ENCODE assay signal across 20 cellular contexts in the genomic region with DNA sequence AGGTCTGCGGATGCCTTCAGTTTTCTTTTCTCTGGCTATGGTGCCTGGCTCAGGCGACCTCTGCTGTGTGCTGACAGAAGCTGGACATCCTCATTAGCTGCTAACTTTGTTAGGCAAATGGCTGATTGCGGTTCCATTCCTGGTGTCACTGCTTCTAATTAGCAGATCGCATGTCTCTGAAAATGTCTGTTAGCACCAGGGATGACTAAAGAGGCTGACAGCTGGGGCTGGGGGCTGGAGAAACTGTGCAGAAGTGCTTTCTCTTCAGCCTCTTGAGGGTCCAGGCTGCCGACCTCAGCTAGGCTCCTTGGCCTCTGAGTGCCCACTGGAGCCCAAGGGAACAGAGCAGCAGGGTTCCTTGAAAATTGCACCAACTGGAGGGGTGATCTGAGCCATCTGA.
"Had no signal": no experiment of that assay in that cellular context is flagged by ENCODE, and none has a peak within 500 bp of the region (broad histone marks: within the 10 kb centered on the region; RNA-seq: fewer than 3 reads in every experiment).

No MANE protein-coding gene starts in this region.

- H3K9me3 ChIP-seq: gastrocnemius medialis, right lobe of liver, tibial artery, upper lobe of left lung had no signal

- H3K36me3 Mint-ChIP-seq: stimulated activated effector memory CD8-positive, alpha-beta T cell treated with anti-CD3 and anti-CD28 coated beads, Interleukin-12 subunit alpha, Interleukin-12 subunit beta, amount 100 ng/mL, for 72 hours had no signal

- H3K27me3 Mint-ChIP-seq: naive thymus-derived CD4-positive, alpha-beta T cell had no signal

- H3K4me3 Mint-ChIP-seq: immature natural killer cell; naive thymus-derived CD4-positive, alpha-beta T cell; neural progenitor cell; stimulated activated effector memory CD8-positive, alpha-beta T cell treated with anti-CD3 and anti-CD28 coated beads, Interleukin-12 subunit alpha, Interleukin-12 subunit beta, amount 100 ng/mL, for 72 hours had no signal

- H3K9ac ChIP-seq: neural progenitor cell, parathyroid adenoma had no signal

- H3K4me2 ChIP-seq: neural progenitor cell had no signal

- H3K27me3 ChIP-seq: dorsolateral prefrontal cortex, gastrocnemius medialis, neural progenitor cell, right lobe of liver, tibial artery, upper lobe of left lung, uterus had no signal

- H3K4me3 ChIP-seq: dorsolateral prefrontal cortex, gastrocnemius medialis, neural progenitor cell, psoas muscle, right lobe of liver, tibial artery, upper lobe of left lung, uterus had no signal

- H2AFZ ChIP-seq: neural progenitor cell, parathyroid adenoma had no signal

- H3K27ac ChIP-seq: dorsolateral prefrontal cortex, gastrocnemius medialis, neural progenitor cell, parathyroid adenoma, psoas muscle, right lobe of liver, tibial artery, upper lobe of left lung, uterus had no signal

- H3K27ac Mint-ChIP-seq: naive thymus-derived CD4-positive, alpha-beta T cell; neural progenitor cell; stimulated activated effector memory CD8-positive, alpha-beta T cell treated with anti-CD3 and anti-CD28 coated beads, Interleukin-12 subunit alpha, Interleukin-12 subunit beta, amount 100 ng/mL, for 72 hours had no signal

- H3K9me3 Mint-ChIP-seq: stimulated activated effector memory CD8-positive, alpha-beta T cell treated with anti-CD3 and anti-CD28 coated beads, Interleukin-12 subunit alpha, Interleukin-12 subunit beta, amount 100 ng/mL, for 72 hours had no signal

- DNase-seq: cortex of kidney; effector CD8-positive, alpha-beta T cell; gastrocnemius medialis; immature natural killer cell; left colon; naive thymus-derived CD4-positive, alpha-beta T cell; occipital lobe; psoas muscle; retina; stimulated activated CD4-positive, alpha-beta T cell treated with anti-CD3 and anti-CD28 coated beads, Interleukin-4, amount 100 ng/mL, for 1 hour; stimulated activated CD8-positive, alpha-beta memory T cell treated with anti-CD3 and anti-CD28 coated beads, Interleukin-4, amount 100 ng/mL, for 48 hours; stimulated activated naive CD8-positive, alpha-beta T cell treated with anti-CD3 and anti-CD28 coated beads, Interleukin-15, Interleukin-2, amounts not matched to agents 100 U/mL and 50 U/mL, for 24 hours; tibial artery; upper lobe of left lung; uterus had no signal

- H3K36me3 ChIP-seq: gastrocnemius medialis, neural progenitor cell, right lobe of liver, upper lobe of left lung, uterus had no signal

- H3K4me1 ChIP-seq: neural progenitor cell, right lobe of liver, uterus had no signal
